ENCODE assay signal across 14 cellular contexts in the genomic region with DNA sequence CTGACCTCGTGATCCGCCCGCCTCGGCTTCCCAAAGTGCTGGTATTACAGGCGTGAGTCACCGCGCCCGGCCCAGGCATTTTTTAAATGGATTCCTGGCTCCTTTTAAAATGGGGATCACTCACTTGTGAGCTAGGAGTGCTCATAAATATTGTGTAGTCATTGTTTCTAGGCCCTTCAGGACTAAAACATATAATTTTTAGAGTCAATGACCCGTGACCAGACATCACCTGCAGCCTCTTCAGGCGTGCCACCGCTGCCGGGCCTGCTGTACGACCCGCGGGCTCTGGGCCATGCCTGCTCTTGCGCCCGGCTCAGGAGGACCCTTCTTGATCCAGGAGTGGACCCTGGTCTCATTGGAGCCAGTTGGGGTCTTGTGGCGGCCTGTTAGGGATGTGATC. TPM values are rescaled to one million over a fixed set of nuclear protein-coding genes. Genes with fewer than 3 reads are reported as not detected.
DNase-seq lines count a peak whose midpoint lies in the region; ATAC-seq and TF ChIP-seq lines count a peak whose summit lies in the region.
"Had no signal": no experiment of that assay in that cellular context is flagged by ENCODE, and none has a peak within 500 bp of the region (broad histone marks: within the 10 kb centered on the region; RNA-seq: fewer than 3 reads in every experiment).

No MANE protein-coding gene starts in this region.

- H3K36me3 ChIP-seq in testis (ENCODE audit: low read depth, missing control alignments): no peaks in the 10 kb centered on the region

- H3K9me3 Mint-ChIP-seq in WTC11: no peaks in the 10 kb centered on the region
- H3K9me3 Mint-ChIP-seq: CD4-positive, alpha-beta T cell had no signal

- 66 to 75% methylated on average over 14 to 18 of the region's 18 CpGs for WGBS in testis, 2 donors

- POLR2A ChIA-PET in WTC11 (lab: Charles Lee): no interaction called here

- ATAC-seq in WTC11: no peak

- intact Hi-C loops in testis (cut with DNase I; ENCODE audit: low total_unique reads): no loop called here

- H3K27ac ChIP-seq in testis: no peak overlapping the region
- H3K27ac ChIP-seq: KMS-11, SK-N-MC had no signal

- no peak overlapping the region for H3K27ac Mint-ChIP-seq in WTC11
- H3K27ac Mint-ChIP-seq: B cell; CD4-positive, alpha-beta T cell had no signal

- no peaks in the 10 kb centered on the region for H3K9me3 ChIP-seq in testis

- no peak overlapping the region for H3K4me3 ChIP-seq in testis
- H3K4me3 ChIP-seq: SK-N-MC had no signal

- no peaks in the 10 kb centered on the region; the same call in 1 of the 2 replicates for H3K27me3 Mint-ChIP-seq in WTC11 (ENCODE audit: low read depth)
- H3K27me3 Mint-ChIP-seq: B cell; CD4-positive, alpha-beta T cell had no signal

- H3K4me3 Mint-ChIP-seq in WTC11: no peak overlapping the region
- H3K4me3 Mint-ChIP-seq: B cell; CD4-positive, alpha-beta T cell had no signal

- H3K36me3 Mint-ChIP-seq in WTC11: no peaks in the 10 kb centered on the region

- no peak for TF ChIP-seq CTCF in WTC11 (IDR thresholded peaks at IDR 0.05)
- TF ChIP-seq CTCF in testis (IDR thresholded peaks at IDR 0.05): no peak

- CTCF ChIA-PET in WTC11 (lab: Charles Lee): interaction anchor here (1.0 kb wide), 2 partner anchors 121 to 123 kb away, joined by 3 to 6 read pairs; no protein-coding TSS in a partner anchor

- H3K4me1 Mint-ChIP-seq in WTC11: no peaks in the 10 kb centered on the region

- TF ChIP-seq POLR2A in testis (IDR thresholded peaks at IDR 0.05): no peak

- DNase-seq in D341Med (ENCODE audit: low spot score): peak; percentile 33
- peak; percentile 50 for DNase-seq in DMS79 (lab: John Stamatoyannopoulos, UW)
- DNase-seq in NCI-H146 (lab: John Stamatoyannopoulos, UW): peak; percentile 90
- DNase-seq in NCI-H748 treated with DMSO at 0.1 percent for 48 hours (lab: John Stamatoyannopoulos, UW): peak; percentile 45
- no peak for DNase-seq in activated CD4-positive, alpha-beta T cell treated with anti-CD3 and anti-CD28 coated beads for 4 hours
- no peak for DNase-seq in WTC11 (ENCODE audit: low spot score)
- DNase-seq in testis: no peak
- DNase-seq: CD4-positive, alpha-beta T cell; NCI-H345; OCI-M1; T-helper 1 cell had no signal

- H3K27me3 ChIP-seq in testis: no peaks in the 10 kb centered on the region

- H3K4me1 ChIP-seq in testis: no peaks in the 10 kb centered on the region

TF ChIP-seq in WTC11, 78 proteins besides CTCF, POLR2A, EP300 and RAD21 (continues in another document):
- no peak for TF ChIP-seq FOXK1 (CRISPR knock-in tag; IDR thresholded peaks at IDR 0.05)
- TF ChIP-seq TEAD4 (CRISPR knock-in tag; IDR thresholded peaks at IDR 0.05): no peak
- TF ChIP-seq, protein P1, sequence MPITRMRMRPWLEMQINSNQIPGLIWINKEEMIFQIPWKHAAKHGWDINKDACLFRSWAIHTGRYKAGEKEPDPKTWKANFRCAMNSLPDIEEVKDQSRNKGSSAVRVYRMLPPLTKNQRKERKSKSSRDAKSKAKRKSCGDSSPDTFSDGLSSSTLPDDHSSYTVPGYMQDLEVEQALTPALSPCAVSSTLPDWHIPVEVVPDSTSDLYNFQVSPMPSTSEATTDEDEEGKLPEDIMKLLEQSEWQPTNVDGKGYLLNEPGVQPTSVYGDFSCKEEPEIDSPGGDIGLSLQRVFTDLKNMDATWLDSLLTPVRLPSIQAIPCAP (CRISPR knock-in tag; IDR thresholded peaks at IDR 0.05): no peak
- TF ChIP-seq, protein P2, sequence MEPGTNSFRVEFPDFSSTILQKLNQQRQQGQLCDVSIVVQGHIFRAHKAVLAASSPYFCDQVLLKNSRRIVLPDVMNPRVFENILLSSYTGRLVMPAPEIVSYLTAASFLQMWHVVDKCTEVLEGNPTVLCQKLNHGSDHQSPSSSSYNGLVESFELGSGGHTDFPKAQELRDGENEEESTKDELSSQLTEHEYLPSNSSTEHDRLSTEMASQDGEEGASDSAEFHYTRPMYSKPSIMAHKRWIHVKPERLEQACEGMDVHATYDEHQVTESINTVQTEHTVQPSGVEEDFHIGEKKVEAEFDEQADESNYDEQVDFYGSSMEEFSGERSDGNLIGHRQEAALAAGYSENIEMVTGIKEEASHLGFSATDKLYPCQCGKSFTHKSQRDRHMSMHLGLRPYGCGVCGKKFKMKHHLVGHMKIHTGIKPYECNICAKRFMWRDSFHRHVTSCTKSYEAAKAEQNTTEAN (CRISPR knock-in tag; IDR thresholded peaks at IDR 0.05): no peak
- no peak for TF ChIP-seq JAZF1 (CRISPR knock-in tag; IDR thresholded peaks at IDR 0.05)
- TF ChIP-seq, protein P3, sequence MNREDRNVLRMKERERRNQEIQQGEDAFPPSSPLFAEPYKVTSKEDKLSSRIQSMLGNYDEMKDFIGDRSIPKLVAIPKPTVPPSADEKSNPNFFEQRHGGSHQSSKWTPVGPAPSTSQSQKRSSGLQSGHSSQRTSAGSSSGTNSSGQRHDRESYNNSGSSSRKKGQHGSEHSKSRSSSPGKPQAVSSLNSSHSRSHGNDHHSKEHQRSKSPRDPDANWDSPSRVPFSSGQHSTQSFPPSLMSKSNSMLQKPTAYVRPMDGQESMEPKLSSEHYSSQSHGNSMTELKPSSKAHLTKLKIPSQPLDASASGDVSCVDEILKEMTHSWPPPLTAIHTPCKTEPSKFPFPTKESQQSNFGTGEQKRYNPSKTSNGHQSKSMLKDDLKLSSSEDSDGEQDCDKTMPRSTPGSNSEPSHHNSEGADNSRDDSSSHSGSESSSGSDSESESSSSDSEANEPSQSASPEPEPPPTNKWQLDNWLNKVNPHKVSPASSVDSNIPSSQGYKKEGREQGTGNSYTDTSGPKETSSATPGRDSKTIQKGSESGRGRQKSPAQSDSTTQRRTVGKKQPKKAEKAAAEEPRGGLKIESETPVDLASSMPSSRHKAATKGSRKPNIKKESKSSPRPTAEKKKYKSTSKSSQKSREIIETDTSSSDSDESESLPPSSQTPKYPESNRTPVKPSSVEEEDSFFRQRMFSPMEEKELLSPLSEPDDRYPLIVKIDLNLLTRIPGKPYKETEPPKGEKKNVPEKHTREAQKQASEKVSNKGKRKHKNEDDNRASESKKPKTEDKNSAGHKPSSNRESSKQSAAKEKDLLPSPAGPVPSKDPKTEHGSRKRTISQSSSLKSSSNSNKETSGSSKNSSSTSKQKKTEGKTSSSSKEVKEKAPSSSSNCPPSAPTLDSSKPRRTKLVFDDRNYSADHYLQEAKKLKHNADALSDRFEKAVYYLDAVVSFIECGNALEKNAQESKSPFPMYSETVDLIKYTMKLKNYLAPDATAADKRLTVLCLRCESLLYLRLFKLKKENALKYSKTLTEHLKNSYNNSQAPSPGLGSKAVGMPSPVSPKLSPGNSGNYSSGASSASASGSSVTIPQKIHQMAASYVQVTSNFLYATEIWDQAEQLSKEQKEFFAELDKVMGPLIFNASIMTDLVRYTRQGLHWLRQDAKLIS (CRISPR knock-in tag; IDR thresholded peaks at IDR 0.05; ENCODE audit: borderline replicate concordance): no peak
- no peak for TF ChIP-seq ZNF512 (CRISPR knock-in tag; IDR thresholded peaks at IDR 0.05; ENCODE audit: borderline replicate concordance)
- TF ChIP-seq ARID4B (CRISPR knock-in tag; IDR thresholded peaks at IDR 0.05; ENCODE audit: borderline replicate concordance): no peak

RNA-seq across cellular contexts. Expression of gene EFCAB5, which starts 30.8 kb away (rescaled TPM):
- total RNA-seq in WTC11 (2021) (0.32 to 0.59 TPM (median 0.55 TPM) in 3 replicates), testis (10 to 100 TPM; 11.7 to 15.1 TPM)
- 23.0 TPM for polyA plus RNA-seq in testis (ENCODE audit: insufficient read depth, low read depth, low replicate concordance)

RNA-seq across cellular contexts. Expression of gene SSH2, which starts 42.2 kb away (rescaled TPM):
- total RNA-seq in WTC11 (2021) (13.6 to 16.7 TPM (median 14.3 TPM) in 3 replicates), testis (10 to 100 TPM; 31.0 to 37.4 TPM)
- 62.3 TPM for polyA plus RNA-seq in testis (ENCODE audit: insufficient read depth, low read depth, low replicate concordance)

Comparison
In these comparisons a context has a peak if more than half of its experiments do, and no peak if none do; other contexts are left out.
1. DNase-seq: peak in D341Med (single experiment), DMS79 (single experiment), NCI-H146 (single experiment) and NCI-H748 treated with DMSO at 0.1 percent for 48 hours (single experiment); none in activated CD4-positive, alpha-beta T cell treated with anti-CD3 and anti-CD28 coated beads for 4 hours (0 of 2), WTC11 (single experiment) and testis (single experiment).